ENCODE assay signal across 1 cellular context in genomic region chr14:75259946-75260545, GRCh38.
TF ChIP-seq lines count a peak whose summit lies in the region.

No MANE protein-coding gene starts in this region.

TF ChIP-seq in GM12878, 131 proteins besides CTCF, POLR2A, EP300 and RAD21 (continued from another document):
- TF ChIP-seq ZNF592 (IDR thresholded peaks at IDR 0.05) (no peak), YBX1 (IDR thresholded peaks at IDR 0.05) (no peak), BHLHE40 (IDR thresholded peaks at IDR 0.05; ENCODE audit: borderline replicate concordance in 1 of 2, low read depth in 2 of 2, low read length in 1 of 2) (no peak), TCF12 (IDR thresholded peaks at IDR 0.05; ENCODE audit: low read depth, low read length) (no peak), PKNOX1 (IDR thresholded peaks at IDR 0.05) (no peak), SKIL (IDR thresholded peaks at IDR 0.05; ENCODE audit: low read depth, poor library complexity, severe bottlenecking) (no peak), CUX1 (IDR thresholded peaks at IDR 0.05; ENCODE audit: insufficient replicate concordance, low read depth, low read length) (no peak), FOXK2 (IDR thresholded peaks at IDR 0.05) (no peak)
